ENCODE assay signal across 8 cellular contexts in genomic region chr1:28199328-28200233, GRCh38. TPM values are rescaled to one million over a fixed set of nuclear protein-coding genes. Genes with fewer than 3 reads are reported as not detected.
A peak's percentile ranks its signal among the peaks of the same experiment; 100 is the strongest.
DNase-seq lines count a peak whose midpoint lies in the region; ATAC-seq and TF ChIP-seq lines count a peak whose summit lies in the region.

No MANE protein-coding gene starts in this region.

- peaks cover 35% of the 10 kb centered on the region for H3K36me3 Mint-ChIP-seq in memory B cell
- peaks cover 38% of the 10 kb centered on the region for H3K36me3 Mint-ChIP-seq in nephron progenitor cell (ENCODE audit: low read depth)
- peaks cover 51% of the 10 kb centered on the region for H3K36me3 Mint-ChIP-seq in MCF 10A (ENCODE audit: insufficient read depth, unreplicated experiment)

- peaks cover 2% of the 10 kb centered on the region for H3K9me3 Mint-ChIP-seq in memory B cell
- no peaks in the 10 kb centered on the region for H3K9me3 Mint-ChIP-seq in nephron progenitor cell
- no peaks in the 10 kb centered on the region for H3K9me3 Mint-ChIP-seq in MCF 10A (ENCODE audit: unreplicated experiment)

- no peaks in the 10 kb centered on the region for H3K27me3 Mint-ChIP-seq in memory B cell
- no peaks in the 10 kb centered on the region for H3K27me3 Mint-ChIP-seq in nephron progenitor cell (ENCODE audit: low read depth, poor library complexity)
- no peaks in the 10 kb centered on the region for H3K27me3 Mint-ChIP-seq in MCF 10A (ENCODE audit: insufficient read depth, unreplicated experiment)

- POLR2A ChIA-PET in MCF 10A (lab: Yijun Ruan, JAX) = interaction anchor here (0.6 kb wide), 1 partner anchor 15 kb away, joined by 3 read pairs; no protein-coding TSS in a partner anchor

- TF ChIP-seq CTCF in nephron progenitor cell (IDR thresholded peaks at IDR 0.05) (no peak), MCF 10A (IDR thresholded peaks at IDR 0.05; ENCODE audit: unreplicated experiment) (no peak)

- intact Hi-C loops in MCF 10A (cut with micrococcal nuclease) = loop anchor here (10.0 kb wide), 1 partner anchor 195 kb away; no protein-coding TSS in a partner anchor

- ATAC-seq in GM18508 (IDR thresholded peaks at IDR 0.05; ENCODE audit: insufficient read depth, unreplicated experiment) = peak; percentile 72
- ATAC-seq in HG02884 (IDR thresholded peaks at IDR 0.05; ENCODE audit: unreplicated experiment) = peak; percentile 79
- peak; percentile 85 for ATAC-seq in memory B cell (ENCODE audit: low read depth)

- peaks cover 10% of the 10 kb centered on the region for H3K4me1 Mint-ChIP-seq in memory B cell
- peaks cover 19% of the 10 kb centered on the region for H3K4me1 Mint-ChIP-seq in nephron progenitor cell
- H3K4me1 Mint-ChIP-seq in MCF 10A (ENCODE audit: insufficient read depth, unreplicated experiment) = peaks cover 15% of the 10 kb centered on the region

- no TSS peak for BruUV-seq in MCF 10A (replicated peaks; lab: Mats Ljungman, UMichigan)

- CTCF ChIA-PET in MCF 10A (lab: Yijun Ruan, JAX) = no interaction called here

- H3K27ac Mint-ChIP-seq in memory B cell = peak overlapping the region; percentile 24
- H3K27ac Mint-ChIP-seq in nephron progenitor cell = no peak overlapping the region
- H3K27ac Mint-ChIP-seq in MCF 10A (ENCODE audit: low read depth, unreplicated experiment) = no peak overlapping the region

- peak; percentile 71 for DNase-seq in activated CD4-positive, alpha-beta T cell treated with anti-CD3 and anti-CD28 coated beads for 48 hours
- no peak for DNase-seq in memory B cell (ENCODE audit: low spot score in 2 of 2)
- DNase-seq in nephron progenitor cell = no peak
- DNase-seq in SKM-1 (lab: John Stamatoyannopoulos, UW; ENCODE audit: unreplicated experiment) = no peak
- no peak for DNase-seq in MCF 10A (ENCODE audit: unreplicated experiment)
- DNase-seq in NCI-H2227 (lab: John Stamatoyannopoulos, UW; ENCODE audit: unreplicated experiment) = no peak

- H3K4me3 Mint-ChIP-seq in memory B cell (no peak overlapping the region), nephron progenitor cell (no peak overlapping the region), MCF 10A (ENCODE audit: unreplicated experiment) (no peak overlapping the region)

RNA-seq across cellular contexts. Expression of gene PTAFR, which starts 23.1 kb away (rescaled TPM):
- 1.6 and 1.8 TPM in 2 replicates for total RNA-seq in MCF 10A (2022)

RNA-seq across cellular contexts. Expression of gene DNAJC8, which starts 33.2 kb away (rescaled TPM):
- total RNA-seq in MCF 10A (2022) = 59.6 and 60.0 TPM in 2 replicates

RNA-seq across cellular contexts. Expression of gene ATP5IF1, which starts 36.3 kb away (rescaled TPM):
- 214 and 232 TPM in 2 replicates for total RNA-seq in MCF 10A (2022)

RNA-seq across cellular contexts. Expression of gene SESN2, which starts 59.7 kb away (rescaled TPM):
- 106 and 118 TPM in 2 replicates for total RNA-seq in MCF 10A (2022)
